Comparison of ENCODE assay signal across 1 cellular context in genomic region chr12:52741378-52742195, GRCh38.
TF ChIP-seq lines count a peak whose summit lies in the region.

No MANE protein-coding gene starts in this region.

TF ChIP-seq in HepG2, 621 proteins besides CTCF, POLR2A, EP300 and RAD21 (continued from another document and continues in another):
- TF ChIP-seq MYNN (CRISPR knock-in tag; IDR thresholded peaks at IDR 0.05; ENCODE audit: low read depth): no peak
- TF ChIP-seq ZHX2 (IDR thresholded peaks at IDR 0.05; ENCODE audit: low read depth): no peak
- no peak for TF ChIP-seq ZHX2 (CRISPR knock-in tag; IDR thresholded peaks at IDR 0.05; ENCODE audit: borderline replicate concordance)
- no peak for TF ChIP-seq ZNF646 (CRISPR knock-in tag; IDR thresholded peaks at IDR 0.05)
- TF ChIP-seq CERS6 (CRISPR knock-in tag; IDR thresholded peaks at IDR 0.05): no peak
- TF ChIP-seq FOXJ3 (CRISPR knock-in tag; IDR thresholded peaks at IDR 0.05; ENCODE audit: borderline replicate concordance): no peak
- TF ChIP-seq ZNF652 (CRISPR knock-in tag; IDR thresholded peaks at IDR 0.05; ENCODE audit: borderline replicate concordance, low read depth): no peak
- peak; percentile 41; the same call in 1 of the 2 replicates for TF ChIP-seq THAP11 (CRISPR knock-in tag; IDR thresholded peaks at IDR 0.05)
- no peak for TF ChIP-seq MAFG (CRISPR knock-in tag; IDR thresholded peaks at IDR 0.05)
- TF ChIP-seq CREM (IDR thresholded peaks at IDR 0.05): no peak
- no peak for TF ChIP-seq CREM (CRISPR knock-in tag; IDR thresholded peaks at IDR 0.05)
- TF ChIP-seq HMG20B (CRISPR knock-in tag; conservative IDR thresholded peaks at IDR 0.05): no peak
- TF ChIP-seq JARID2 (CRISPR knock-in tag; IDR thresholded peaks at IDR 0.05; ENCODE audit: insufficient replicate concordance): no peak
- peak; percentile 70 for TF ChIP-seq ZNF777 (CRISPR knock-in tag; IDR thresholded peaks at IDR 0.05)
- TF ChIP-seq ZNF768 (CRISPR knock-in tag; IDR thresholded peaks at IDR 0.05): no peak
- no peak for TF ChIP-seq ZFP91 (CRISPR knock-in tag; IDR thresholded peaks at IDR 0.05; ENCODE audit: borderline replicate concordance)
- no peak for TF ChIP-seq ZNF180 (CRISPR knock-in tag; IDR thresholded peaks at IDR 0.05; ENCODE audit: borderline replicate concordance, low read depth)
- no peak for TF ChIP-seq ZSCAN20 (CRISPR knock-in tag; IDR thresholded peaks at IDR 0.05; ENCODE audit: borderline replicate concordance)
- TF ChIP-seq NBN (conservative IDR thresholded peaks at IDR 0.05): no peak
- TF ChIP-seq SP1 (IDR thresholded peaks at IDR 0.05): no peak
- no peak for TF ChIP-seq SP1 (CRISPR knock-in tag; IDR thresholded peaks at IDR 0.05)
- TF ChIP-seq E2F2 (CRISPR knock-in tag; IDR thresholded peaks at IDR 0.05; ENCODE audit: borderline replicate concordance): no peak
- no peak for TF ChIP-seq ZEB1 (IDR thresholded peaks at IDR 0.05; ENCODE audit: insufficient replicate concordance, low read depth)
- TF ChIP-seq CEBPG (CRISPR knock-in tag; IDR thresholded peaks at IDR 0.05): no peak
- no peak for TF ChIP-seq ELF4 (CRISPR knock-in tag; IDR thresholded peaks at IDR 0.05; ENCODE audit: borderline replicate concordance)
- TF ChIP-seq MTERF4 (CRISPR knock-in tag; IDR thresholded peaks at IDR 0.05): no peak
- no peak for TF ChIP-seq HDAC6 (IDR thresholded peaks at IDR 0.05; ENCODE audit: low read depth, low read length)
- TF ChIP-seq ZSCAN30 (CRISPR knock-in tag; IDR thresholded peaks at IDR 0.05): 0 out of 2 replicates have a peak, but pooled peaks have one; percentile 59
- TF ChIP-seq IRF1 (CRISPR knock-in tag; IDR thresholded peaks at IDR 0.05; ENCODE audit: low read depth): no peak
- TF ChIP-seq MTF1 (CRISPR knock-in tag; IDR thresholded peaks at IDR 0.05): no peak; the same call in 1 of the 2 replicates
- TF ChIP-seq GLMP (CRISPR knock-in tag; IDR thresholded peaks at IDR 0.05; ENCODE audit: borderline replicate concordance): no peak
- TF ChIP-seq ZNF746 (CRISPR knock-in tag; IDR thresholded peaks at IDR 0.05): no peak
- TF ChIP-seq XRCC5 (optimal IDR thresholded peaks at IDR 0.05; ENCODE audit: low read length): no peak
